In the genomic region with DNA sequence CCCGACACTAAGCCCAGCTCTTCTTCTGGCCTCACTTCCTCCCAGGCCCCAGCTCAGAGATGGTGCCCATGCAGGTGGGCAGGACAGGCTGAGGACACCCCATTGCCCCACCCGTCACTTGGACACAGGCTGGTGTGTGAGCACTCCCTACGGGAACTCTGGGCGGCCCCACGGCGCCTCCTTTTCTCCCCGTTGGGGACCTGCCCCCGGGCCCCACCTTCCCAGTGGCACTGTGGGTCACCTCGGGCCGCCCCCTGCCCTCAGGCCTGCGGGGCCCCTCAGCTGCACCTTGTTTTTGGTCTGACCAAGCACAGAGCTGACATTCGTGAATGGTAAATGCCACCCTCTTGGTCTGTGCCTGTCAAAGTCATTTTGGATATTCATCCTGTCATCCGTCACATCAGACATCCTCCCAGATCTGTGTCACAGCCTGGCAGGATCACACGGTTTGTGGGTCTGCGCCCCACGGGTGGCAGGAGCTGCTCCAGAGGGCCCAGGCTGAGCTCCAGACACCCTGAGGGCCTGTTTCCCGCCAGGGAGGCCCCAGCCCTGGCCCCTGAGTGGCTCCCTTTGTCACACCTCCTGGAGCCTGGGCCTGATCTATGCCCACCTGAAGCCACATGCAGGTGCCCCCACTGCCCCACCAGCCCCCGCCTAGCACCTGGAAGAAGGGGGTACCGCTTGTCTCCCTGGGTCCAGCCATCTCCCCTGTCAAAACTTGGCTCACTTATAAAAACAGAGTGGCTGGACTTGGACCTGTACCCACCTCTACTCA, we compare ENCODE assay signal across 23 cellular contexts.
"Had no signal": no experiment of that assay in that cellular context is flagged by ENCODE, and none has a peak within 500 bp of the region (broad histone marks: within the 10 kb centered on the region; RNA-seq: fewer than 3 reads in every experiment).

No MANE protein-coding gene starts in this region.

- H3K4me2 ChIP-seq: smooth muscle cell had no signal

- H3K27ac ChIP-seq: heart left ventricle, left lung, pancreas, prostate gland, right lobe of liver, upper lobe of left lung had no signal

- H3K9me3 ChIP-seq: heart left ventricle, left lung, pancreas, prostate gland, right lobe of liver, tibial nerve, upper lobe of left lung had no signal

- H3K4me3 ChIP-seq: heart left ventricle, left lung, lung, pancreas, prostate gland, right lobe of liver, smooth muscle cell, tibial nerve, upper lobe of left lung had no signal

- H3K36me3 ChIP-seq: heart left ventricle, left lung, pancreas, prostate gland, right lobe of liver, tibial nerve, upper lobe of left lung had no signal

- H3K4me1 ChIP-seq: heart left ventricle, left lung, pancreas, prostate gland had no signal

- H3K27me3 ChIP-seq: left lung, pancreas, right lobe of liver, tibial nerve, upper lobe of left lung had no signal

- DNase-seq: glutamatergic neuron; immature natural killer cell; kidney; left colon; mesendoderm; naive B cell; natural killer cell; nephron progenitor cell; nucleus accumbens; retina; right lobe of liver; stimulated activated CD4-positive, alpha-beta T cell treated with anti-CD3 and anti-CD28 coated beads, Interleukin-1b, Interleukin-23, amount 100 ng/mL, for 48 hours; stimulated activated CD4-positive, alpha-beta T cell treated with anti-CD3 and anti-CD28 coated beads, Interleukin-2, amount 100 ng/mL, for 48 hours; stimulated activated naive B cell treated with anti-CD40 and anti-IgM and Interleukin-4, amounts not matched to agents 10 μg/mL and 1 μg/mL and 100 μg/mL, for 72 hours had no signal

- ATAC-seq: heart left ventricle; left colon; left lung; natural killer cell; pancreas; right lobe of liver; stimulated activated naive B cell treated with anti-CD40 and anti-IgM and Interleukin-4, amounts not matched to agents 10 μg/mL and 1 μg/mL and 100 μg/mL, for 72 hours had no signal

- FAIRE-seq: islet of Langerhans, kidney, pancreas had no signal
